Comparison of ENCODE assay signal across 15 cellular contexts in the genomic region with DNA sequence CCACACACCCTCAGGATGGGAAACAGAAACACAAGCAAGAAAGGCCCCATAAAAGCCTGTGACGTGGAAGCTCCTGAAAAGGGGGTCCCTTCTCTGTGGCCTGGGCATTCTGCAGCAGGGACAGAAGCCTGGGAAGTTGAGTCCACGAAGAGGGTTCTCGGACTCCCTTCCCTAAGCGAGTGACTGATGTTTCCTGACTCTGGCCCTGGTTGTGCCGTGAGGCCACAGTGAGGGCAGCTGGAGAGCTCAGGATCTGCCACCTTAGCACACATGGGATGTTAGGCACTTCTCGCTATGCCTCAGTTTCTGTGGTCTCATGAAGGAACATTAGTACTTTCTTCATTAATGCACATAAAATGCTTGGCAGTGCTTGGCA.
DNase-seq lines count a peak whose midpoint lies in the region; ATAC-seq lines count a peak whose summit lies in the region.
"Had no signal": no experiment of that assay in that cellular context is flagged by ENCODE, and none has a peak within 500 bp of the region (broad histone marks: within the 10 kb centered on the region; RNA-seq: fewer than 3 reads in every experiment).

No MANE protein-coding gene starts in this region.

- 94% methylated on average over 6 of the region's 6 CpGs for WGBS in right cardiac atrium

- intact Hi-C loops in Right ventricle myocardium inferior (cut with DNase I) = no loop called here
- intact Hi-C loops in cardiac septum (cut with DNase I) = no loop called here
- intact Hi-C loops in right cardiac atrium (cut with DNase I) = no loop called here
- intact Hi-C loops in sciatic nerve (cut with DNase I) = no loop called here

- no peak overlapping the region for H3K4me3 ChIP-seq in right cardiac atrium (ENCODE audit: low read length)
- H3K4me3 ChIP-seq: GM23248 had no signal

- H3K27me3 Mint-ChIP-seq in stimulated activated naive CD8-positive, alpha-beta T cell treated with anti-CD3 and anti-CD28 coated beads, Interleukin-15, amount 100 ng/mL, for 72 hours = no peaks in the 10 kb centered on the region

- peak overlapping the region; percentile 89 for H3K27ac ChIP-seq in right cardiac atrium (ENCODE audit: low read length)
- H3K27ac ChIP-seq: GM23248 had no signal

- DNase-seq in Right ventricle myocardium inferior (ENCODE audit: missing footprints) (no peak), cardiac septum (ENCODE audit: low spot score) (no peak), right cardiac atrium (no peak), sciatic nerve (ENCODE audit: low spot score) (no peak), OCI-M2 (lab: John Stamatoyannopoulos, UW; ENCODE audit: unreplicated experiment) (no peak), NCI-H524 treated with DMSO at 0.1 percent for 48 hours (lab: John Stamatoyannopoulos, UW) (no peak)
- no peak for DNase-seq in stimulated activated naive CD8-positive, alpha-beta T cell treated with anti-CD3 and anti-CD28 coated beads, Interleukin-15, amount 100 ng/mL, for 72 hours
- DNase-seq: activated CD4-positive, alpha-beta T cell treated with anti-CD3 and anti-CD28 coated beads, Interleukin-2, amount 50 U/mL, for 4 hours; NCI-H187 treated with DMSO at 0.1 percent for 48 hours; NCI-H524; stimulated activated CD4-positive, alpha-beta T cell treated with anti-CD3 and anti-CD28 coated beads, Interleukin-2, amount 100 ng/mL, for 24 hours; stimulated activated CD8-positive, alpha-beta memory T cell treated with anti-CD3 and anti-CD28 coated beads, Interleukin-4, amount 100 ng/mL, for 48 hours had no signal

- H3K9me3 ChIP-seq in right cardiac atrium (ENCODE audit: control insufficient read depth, low read length) = no peaks in the 10 kb centered on the region

- H3K4me3 Mint-ChIP-seq in stimulated activated naive CD8-positive, alpha-beta T cell treated with anti-CD3 and anti-CD28 coated beads, Interleukin-15, amount 100 ng/mL, for 72 hours = no peak overlapping the region
- H3K4me3 Mint-ChIP-seq: activated T-helper 1 cell treated with anti-CD3 and anti-CD28 coated beads, Interleukin-12 subunit alpha, Interleukin-12 subunit beta, Interleukin-2, Interleukin-4 antibody, amounts not matched to agents 30 ng/mL and 10 ng/mL and 1 ng/mL, durations not matched to agents 14 hours and 24 hours and 36 hours had no signal

- no peaks in the 10 kb centered on the region for H3K9me3 Mint-ChIP-seq in stimulated activated naive CD8-positive, alpha-beta T cell treated with anti-CD3 and anti-CD28 coated beads, Interleukin-15, amount 100 ng/mL, for 72 hours
- H3K9me3 Mint-ChIP-seq: activated T-helper 1 cell treated with anti-CD3 and anti-CD28 coated beads, Interleukin-12 subunit alpha, Interleukin-12 subunit beta, Interleukin-2, Interleukin-4 antibody, amounts not matched to agents 30 ng/mL and 10 ng/mL and 1 ng/mL, durations not matched to agents 14 hours and 24 hours and 36 hours had no signal

- H3K4me1 Mint-ChIP-seq in stimulated activated naive CD8-positive, alpha-beta T cell treated with anti-CD3 and anti-CD28 coated beads, Interleukin-15, amount 100 ng/mL, for 72 hours = peaks cover 26% of the 10 kb centered on the region

- no peak overlapping the region for H3K27ac Mint-ChIP-seq in stimulated activated naive CD8-positive, alpha-beta T cell treated with anti-CD3 and anti-CD28 coated beads, Interleukin-15, amount 100 ng/mL, for 72 hours
- H3K27ac Mint-ChIP-seq: activated T-helper 1 cell treated with anti-CD3 and anti-CD28 coated beads, Interleukin-12 subunit alpha, Interleukin-12 subunit beta, Interleukin-2, Interleukin-4 antibody, amounts not matched to agents 30 ng/mL and 10 ng/mL and 1 ng/mL, durations not matched to agents 14 hours and 24 hours and 36 hours had no signal

- ATAC-seq in Right ventricle myocardium inferior = peak; percentile 30
- ATAC-seq in right cardiac atrium = peak; percentile 26 to 35
- peak; percentile 47 for ATAC-seq in sciatic nerve
- no peak for ATAC-seq in stimulated activated naive CD8-positive, alpha-beta T cell treated with anti-CD3 and anti-CD28 coated beads, Interleukin-15, amount 100 ng/mL, for 72 hours
- no peak for ATAC-seq in GM18867 (IDR thresholded peaks at IDR 0.05; ENCODE audit: unreplicated experiment)

- H3K4me1 ChIP-seq in right cardiac atrium (ENCODE audit: control insufficient read depth, insufficient read depth, low read length) = peaks cover 4% of the 10 kb centered on the region

- no peaks in the 10 kb centered on the region for H3K27me3 ChIP-seq in right cardiac atrium (ENCODE audit: control insufficient read depth, insufficient read depth)

Comparison
In these comparisons a context has a peak if more than half of its experiments do, and no peak if none do; other contexts are left out.
1. ATAC-seq: peak in Right ventricle myocardium inferior (single experiment), right cardiac atrium (2 of 2) and sciatic nerve (single experiment); none in stimulated activated naive CD8-positive, alpha-beta T cell treated with anti-CD3 and anti-CD28 coated beads, Interleukin-15, amount 100 ng/mL, for 72 hours (single experiment) and GM18867 (single experiment).